Comparison of ENCODE assay signal across 8 cellular contexts in the genomic region with DNA sequence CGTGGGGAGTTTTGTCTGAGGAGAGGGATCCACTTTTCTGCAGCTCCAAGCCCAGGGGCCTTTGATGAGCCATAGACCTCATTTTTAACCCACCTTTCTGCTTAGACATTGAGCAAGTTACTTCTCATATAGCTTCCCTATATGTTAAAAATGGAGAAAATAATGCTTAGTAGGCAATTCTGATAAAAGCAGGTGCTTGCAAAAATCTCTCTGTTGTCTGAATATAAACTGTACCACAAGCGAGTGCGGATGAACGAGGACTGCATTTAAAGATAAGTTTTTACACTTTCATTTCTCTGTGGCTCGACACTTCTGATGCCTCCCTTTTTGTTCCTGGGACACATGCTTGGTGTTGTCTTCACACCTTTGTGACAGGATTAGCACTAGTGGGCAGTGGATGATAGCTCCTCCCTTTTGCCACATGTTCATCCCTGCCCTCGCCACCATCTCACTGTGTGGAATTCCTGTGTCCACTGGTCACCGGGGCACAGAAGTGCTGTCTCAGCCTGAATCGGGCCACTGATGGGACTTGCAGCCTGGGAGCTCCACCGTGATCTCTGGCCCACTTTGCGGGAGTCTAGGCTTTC. TPM values are rescaled to one million over a fixed set of nuclear protein-coding genes. Genes with fewer than 3 reads are reported as not detected.
DNase-seq lines count a peak whose midpoint lies in the region; ATAC-seq, FAIRE-seq and TF ChIP-seq lines count a peak whose summit lies in the region.

No MANE protein-coding gene starts in this region.

- no peaks in the 10 kb centered on the region for H3K9me3 ChIP-seq in CD8-positive, alpha-beta T cell (ENCODE audit: low read length)
- H3K9me3 ChIP-seq in MG63, result peaks cover 7% of the 10 kb centered on the region; the same call in 1 of the 2 replicates

- TF ChIP-seq POLR2A in H54 (IDR thresholded peaks at IDR 0.05; ENCODE audit: low read depth, low read length), result no peak

- H3K27ac ChIP-seq in CD8-positive, alpha-beta T cell (ENCODE audit: low read depth, low read length), result no peak overlapping the region
- no peak overlapping the region for H3K27ac ChIP-seq in coronary artery

- peaks cover 6% of the 10 kb centered on the region for H3K4me1 ChIP-seq in CD8-positive, alpha-beta T cell (ENCODE audit: insufficient read depth, low read length)

- H3K4me3 ChIP-seq in CD8-positive, alpha-beta T cell (ENCODE audit: low read depth, low read length), result peak overlapping the region; percentile 69
- H3K4me3 ChIP-seq in MG63, result peak overlapping the region; percentile 87
- peak overlapping the region; percentile 83 for H3K4me3 ChIP-seq in coronary artery

- H3K36me3 ChIP-seq in CD8-positive, alpha-beta T cell (ENCODE audit: insufficient read depth, low read length), result no peaks in the 10 kb centered on the region
- peaks cover 39% of the 10 kb centered on the region for H3K36me3 ChIP-seq in MG63

- DNase-seq in CD8-positive, alpha-beta T cell, result no peak
- no peak for DNase-seq in MG63
- DNase-seq in coronary artery (ENCODE audit: low spot score), result no peak
- no peak for DNase-seq in neural crest cell (ENCODE audit: low read depth, low spot score)
- DNase-seq in COR-L47 (lab: John Stamatoyannopoulos, UW), result no peak
- DNase-seq in stimulated activated CD4-positive, alpha-beta T cell treated with anti-CD3 and anti-CD28 coated beads, Interleukin-1b, Interleukin-23, amount 100 ng/mL, for 48 hours, result no peak
- no peak for DNase-seq in H54 (ENCODE audit: insufficient read length, low spot score)

- H3K27me3 ChIP-seq in CD8-positive, alpha-beta T cell (ENCODE audit: insufficient read depth, low read length), result peaks cover 12% of the 10 kb centered on the region
- H3K27me3 ChIP-seq in MG63, result no peaks in the 10 kb centered on the region

- peaks cover 35% of the 10 kb centered on the region for H3K27me3 Mint-ChIP-seq in CD8-positive, alpha-beta T cell (ENCODE audit: low read depth)
- H3K27me3 Mint-ChIP-seq in neural crest cell (ENCODE audit: low read depth), result no peaks in the 10 kb centered on the region

- CTCF ChIA-PET in CD8-positive, alpha-beta T cell (lab: Charles Lee), result interaction anchor here (1.0 to 1.1 kb wide), 2 partner anchors 15 to 52 kb away, joined by 3 read pairs; no protein-coding TSS in a partner anchor

- peaks cover 10% of the 10 kb centered on the region for H3K4me1 Mint-ChIP-seq in CD8-positive, alpha-beta T cell (ENCODE audit: low read depth)
- peaks cover 28% of the 10 kb centered on the region for H3K4me1 Mint-ChIP-seq in neural crest cell

- peaks cover 2% of the 10 kb centered on the region for H3K9me3 Mint-ChIP-seq in CD8-positive, alpha-beta T cell
- H3K9me3 Mint-ChIP-seq in neural crest cell, result peaks cover 3% of the 10 kb centered on the region

- H3K36me3 Mint-ChIP-seq in CD8-positive, alpha-beta T cell, result no peaks in the 10 kb centered on the region
- peaks cover 51% of the 10 kb centered on the region for H3K36me3 Mint-ChIP-seq in neural crest cell (ENCODE audit: low read depth)

- no peak overlapping the region for H3K27ac Mint-ChIP-seq in CD8-positive, alpha-beta T cell
- peak overlapping the region; percentile 71 for H3K27ac Mint-ChIP-seq in neural crest cell (ENCODE audit: unreplicated experiment)

- POLR2A ChIA-PET in CD8-positive, alpha-beta T cell (lab: Charles Lee), result interaction anchor here (1.1 kb wide), 1 partner anchor 17 kb away, joined by 4 read pairs; no protein-coding TSS in a partner anchor

- no peak for FAIRE-seq in H54 (lab: Jason Lieb, UNC)

- TF ChIP-seq CTCF in CD8-positive, alpha-beta T cell (IDR thresholded peaks at IDR 0.05), result no peak
- TF ChIP-seq CTCF in coronary artery (IDR thresholded peaks at IDR 0.05) (no peak), neural crest cell (conservative IDR thresholded peaks at IDR 0.05) (no peak)

- H3K4me3 Mint-ChIP-seq in CD8-positive, alpha-beta T cell, result peak overlapping the region; percentile 85
- peak overlapping the region; percentile 99 for H3K4me3 Mint-ChIP-seq in neural crest cell

- intact Hi-C loops in CD8-positive, alpha-beta T cell (cut with DNase I, micrococcal nuclease), result loop anchor here in 1 of 2 experiments (5.0 kb wide), 1 partner anchor 62 kb away; the partner anchor contains the start of gene CLUL1

- no peak for ATAC-seq in CD8-positive, alpha-beta T cell
- ATAC-seq in HG03025 (IDR thresholded peaks at IDR 0.05; ENCODE audit: low FRiP score, unreplicated experiment), result no peak

RNA-seq across cellular contexts. Expression of gene TYMS, which starts 1.6 kb away (rescaled TPM):
- 1 to 10 TPM; 2.9 to 3.0 TPM for total RNA-seq in CD8-positive, alpha-beta T cell
- 55.7 and 57.0 TPM in 2 replicates for total RNA-seq in MG63 (2014; rRNA removed; shearing (Covaris generic); ENCODE audit: low replicate concordance)
- total RNA-seq in neural crest cell, result 264 and 268 TPM in 2 replicates

RNA-seq across cellular contexts. Expression of gene ENOSF1, which starts 53.4 kb away (rescaled TPM):
- 10 to 100 TPM; 32.2 to 39.7 TPM for total RNA-seq in CD8-positive, alpha-beta T cell
- total RNA-seq in MG63 (2014; rRNA removed; shearing (Covaris generic); ENCODE audit: low replicate concordance), result 0.27 and 7.8 TPM in 2 replicates
- total RNA-seq in neural crest cell, result 78.6 and 83.3 TPM in 2 replicates

Comparison
In these comparisons a context has a peak if more than half of its experiments do, and no peak if none do; other contexts are left out.
1. RNA of gene TYMS, which starts 1.6 kb away (total RNA-seq): 264 to 268 TPM in neural crest cell and 55.7 to 57.0 TPM in MG63; 2.9 to 3.0 TPM in CD8-positive, alpha-beta T cell; every median in the first group is over 10 times any median in the second.
2. Peak in every context shown above with its lines, with median percentiles within 50 percentile points of each other: H3K4me3 ChIP-seq.